In genomic region chr10:23439920-23440875, GRCh38 we compare ENCODE assay signal across 8 cellular contexts. TPM values are rescaled to one million over a fixed set of nuclear protein-coding genes. Genes with fewer than 3 reads are reported as not detected.
DNase-seq lines count a peak whose midpoint lies in the region; TF ChIP-seq lines count a peak whose summit lies in the region.

No MANE protein-coding gene starts in this region.

- H3K27me3 ChIP-seq in HL-60 (ENCODE audit: insufficient read depth, poor library complexity, severe bottlenecking) (no peaks in the 10 kb centered on the region), duodenal mucosa (ENCODE audit: control insufficient read depth in 1 of 2, insufficient read depth in 2 of 2, low read length in 2 of 2) (no peaks in the 10 kb centered on the region)

- no peak overlapping the region for H3K27ac ChIP-seq in HL-60 (replicated peaks)
- H3K27ac ChIP-seq in duodenal mucosa (ENCODE audit: low read depth, low read length) = peak overlapping the region; percentile 82

- H3K4me3 ChIP-seq in HL-60 (replicated peaks; ENCODE audit: insufficient read depth, low read length) = peak overlapping the region; percentile 60
- peak overlapping the region; percentile 85 to 94 for H3K4me3 ChIP-seq in duodenal mucosa (ENCODE audit: low read depth in 1 of 2, low read length in 2 of 2)

- DNase-seq in CD1c-positive myeloid dendritic cell (ENCODE audit: extremely low spot score) = peak; percentile 39
- peak; percentile 67 for DNase-seq in GM20000 (ENCODE audit: low spot score)
- no peak for DNase-seq in HL-60 (ENCODE audit: low read depth in 1 of 2, low spot score in 1 of 2)
- peak; percentile 44 for DNase-seq in activated CD4-positive, alpha-beta T cell treated with anti-CD3 and anti-CD28 coated beads for 48 hours
- peak; percentile 30 to 44 for DNase-seq in lung microvascular endothelial cell (ENCODE audit: low read depth in 2 of 2)
- DNase-seq in stimulated activated CD8-positive, alpha-beta memory T cell treated with anti-CD3 and anti-CD28 coated beads, Interleukin-2, amount 100 ng/mL, for 48 hours (ENCODE audit: low read depth in 2 of 2) = peak; percentile 11 to 14
- no peak for DNase-seq in NCI-H774 (lab: John Stamatoyannopoulos, UW)

- H3K9me3 ChIP-seq in duodenal mucosa (ENCODE audit: control insufficient read depth in 1 of 2, low read length in 2 of 2) = no peaks in the 10 kb centered on the region

- TF ChIP-seq CTCF in GM20000 (IDR thresholded peaks at IDR 0.05; ENCODE audit: extremely low read depth, missing control alignments) (no peak), HL-60 (IDR thresholded peaks at IDR 0.05; ENCODE audit: insufficient read depth, low read length) (no peak)

- H3K9ac ChIP-seq in duodenal mucosa (ENCODE audit: low read depth in 1 of 2, low read length in 2 of 2) = peak overlapping the region; percentile 76 to 91

- no peaks in the 10 kb centered on the region for H3K36me3 ChIP-seq in duodenal mucosa (ENCODE audit: control insufficient read depth in 1 of 2, insufficient read depth in 2 of 2, low read length in 2 of 2)

- H3K4me1 ChIP-seq in duodenal mucosa (ENCODE audit: control insufficient read depth in 1 of 2, insufficient read depth in 2 of 2, low read length in 2 of 2) = peaks cover 8 to 22% of the 10 kb centered on the region in 2 donors

RNA-seq across cellular contexts. Expression of gene OTUD1, which starts 1.3 kb away (rescaled TPM):
- total RNA-seq in lung microvascular endothelial cell = 5.2 and 12.5 TPM in 2 replicates

Comparison
In these comparisons a context has a peak if more than half of its experiments do, and no peak if none do; other contexts are left out.
1. DNase-seq: peak in CD1c-positive myeloid dendritic cell (single experiment), GM20000 (single experiment), activated CD4-positive, alpha-beta T cell treated with anti-CD3 and anti-CD28 coated beads for 48 hours (single experiment), lung microvascular endothelial cell (2 of 2) and stimulated activated CD8-positive, alpha-beta memory T cell treated with anti-CD3 and anti-CD28 coated beads, Interleukin-2, amount 100 ng/mL, for 48 hours (2 of 2); none in HL-60 (0 of 2) and NCI-H774 (single experiment).